Comparison of ENCODE assay signal across 29 cellular contexts in genomic region chr11:1075341-1075911, GRCh38. TPM values are rescaled to one million over a fixed set of nuclear protein-coding genes. Genes with fewer than 3 reads are reported as not detected.
DNase-seq lines count a peak whose midpoint lies in the region; ATAC-seq and TF ChIP-seq lines count a peak whose summit lies in the region.
"Had no signal": no experiment of that assay in that cellular context is flagged by ENCODE, and none has a peak within 500 bp of the region (broad histone marks: within the 10 kb centered on the region; RNA-seq: fewer than 3 reads in every experiment).

No MANE protein-coding gene starts in this region.

- CTCF ChIA-PET in activated naive CD4-positive, alpha-beta T cell treated with anti-CD3 and anti-CD28 coated beads, Interleukin-2, amount 10 ng/mL, durations not matched to agents 7 days and 5 days (lab: Charles Lee), result no interaction called here

- no peak overlapping the region for H3K4me3 Mint-ChIP-seq in activated naive CD4-positive, alpha-beta T cell treated with anti-CD3 and anti-CD28 coated beads, Interleukin-2, amount 10 ng/mL, durations not matched to agents 7 days and 5 days
- H3K4me3 Mint-ChIP-seq in chondrocyte (ENCODE audit: unreplicated experiment) (no peak overlapping the region), natural killer cell (no peak overlapping the region)
- H3K4me3 Mint-ChIP-seq: activated naive CD8-positive, alpha-beta T cell treated with anti-CD3 and anti-CD28 coated beads, Interleukin-2, amount 50 U/mL, for 24 hours; stimulated activated effector memory CD8-positive, alpha-beta T cell treated with anti-CD3 and anti-CD28 coated beads, Interleukin-12 subunit alpha, Interleukin-12 subunit beta, amount 100 ng/mL, for 72 hours had no signal

- no peak for ATAC-seq in natural killer cell
- ATAC-seq: activated naive CD8-positive, alpha-beta T cell treated with anti-CD3 and anti-CD28 coated beads, Interleukin-2, amount 50 U/mL, for 24 hours; body of pancreas; esophagus mucosa; foreskin keratinocyte; stimulated activated effector memory CD8-positive, alpha-beta T cell treated with anti-CD3 and anti-CD28 coated beads, Interleukin-12 subunit alpha, Interleukin-12 subunit beta, amount 100 ng/mL, for 72 hours had no signal

- intact Hi-C loops in natural killer cell (cut with micrococcal nuclease), result no loop called here
- intact Hi-C loops in transverse colon (cut with DNase I; ENCODE audit: low total_unique reads), result no loop called here
- intact Hi-C loops in prostate gland (cut with DNase I), result no loop called here

- no peaks in the 10 kb centered on the region for H3K4me1 Mint-ChIP-seq in activated naive CD4-positive, alpha-beta T cell treated with anti-CD3 and anti-CD28 coated beads, Interleukin-2, amount 10 ng/mL, durations not matched to agents 7 days and 5 days
- H3K4me1 Mint-ChIP-seq in chondrocyte (ENCODE audit: low read depth), result no peaks in the 10 kb centered on the region
- no peaks in the 10 kb centered on the region for H3K4me1 Mint-ChIP-seq in natural killer cell
- H3K4me1 Mint-ChIP-seq: activated naive CD8-positive, alpha-beta T cell treated with anti-CD3 and anti-CD28 coated beads, Interleukin-2, amount 50 U/mL, for 24 hours; stimulated activated effector memory CD8-positive, alpha-beta T cell treated with anti-CD3 and anti-CD28 coated beads, Interleukin-12 subunit alpha, Interleukin-12 subunit beta, amount 100 ng/mL, for 72 hours had no signal

- TF ChIP-seq POLR2A in transverse colon (IDR thresholded peaks at IDR 0.05), result no peak
- TF ChIP-seq POLR2A in prostate gland (IDR thresholded peaks at IDR 0.05), result no peak

- H3K9me3 ChIP-seq in transverse colon (no peaks in the 10 kb centered on the region), prostate gland (no peaks in the 10 kb centered on the region)
- H3K9me3 ChIP-seq: body of pancreas, neutrophil had no signal

- H3K27ac ChIP-seq in transverse colon, result peak overlapping the region; percentile 0 to 67 (median 60)
- no peak overlapping the region for H3K27ac ChIP-seq in prostate gland
- H3K27ac ChIP-seq: body of pancreas, foreskin keratinocyte, neutrophil, PC-9 had no signal

- H3K9me3 Mint-ChIP-seq in activated naive CD4-positive, alpha-beta T cell treated with anti-CD3 and anti-CD28 coated beads, Interleukin-2, amount 10 ng/mL, durations not matched to agents 7 days and 5 days, result no peaks in the 10 kb centered on the region
- H3K9me3 Mint-ChIP-seq in chondrocyte (ENCODE audit: low read depth), result no peaks in the 10 kb centered on the region
- H3K9me3 Mint-ChIP-seq in natural killer cell, result no peaks in the 10 kb centered on the region
- H3K9me3 Mint-ChIP-seq: activated naive CD8-positive, alpha-beta T cell treated with anti-CD3 and anti-CD28 coated beads, Interleukin-2, amount 50 U/mL, for 24 hours; stimulated activated effector memory CD8-positive, alpha-beta T cell treated with anti-CD3 and anti-CD28 coated beads, Interleukin-12 subunit alpha, Interleukin-12 subunit beta, amount 100 ng/mL, for 72 hours had no signal

- H3K27me3 ChIP-seq in transverse colon, result peaks cover 8% of the 10 kb centered on the region
- H3K27me3 ChIP-seq in prostate gland (replicated peaks; ENCODE audit: insufficient read depth), result no peaks in the 10 kb centered on the region
- H3K27me3 ChIP-seq: body of pancreas, foreskin keratinocyte, neutrophil had no signal

- DNase-seq in activated naive CD4-positive, alpha-beta T cell treated with anti-CD3 and anti-CD28 coated beads, Interleukin-2, amount 10 ng/mL, durations not matched to agents 7 days and 5 days, result peak; percentile 14
- DNase-seq in activated naive CD4-positive, alpha-beta T cell treated with anti-CD3 and anti-CD28 coated beads, Interleukin-2, amount 50 U/mL, for 16 hours, result no peak
- DNase-seq in chondrocyte (ENCODE audit: low spot score) (peak; percentile 84), natural killer cell (peak; percentile 9), transverse colon (no peak), prostate gland (ENCODE audit: low spot score) (no peak), SKM-1 (lab: John Stamatoyannopoulos, UW; ENCODE audit: unreplicated experiment) (no peak), kidney glomerular epithelial cell (lab: John Stamatoyannopoulos, UW) (no peak)
- DNase-seq: ACHN; activated naive CD8-positive, alpha-beta T cell treated with anti-CD3 and anti-CD28 coated beads, Interleukin-2, amount 50 U/mL, for 24 hours; DMS53; effector memory CD4-positive, alpha-beta T cell; foreskin keratinocyte; HCEC 1CT; Karpas-422; MV-4-11; NCI-H1694 treated with DMSO at 0.1 percent for 48 hours; NCI-H2171; NCI-H524; PC-9; SIG-M5; stimulated activated CD4-positive, alpha-beta T cell treated with anti-CD3 and anti-CD28 coated beads, Interleukin-2, amount 100 ng/mL, for 48 hours had no signal

- in situ Hi-C loops in transverse colon (cut with MboI; ENCODE audit: low pct_ligation_motif_present in 1 of 4, low pct_unique_long_range_greater_than_20kb in 1 of 4, low sequenced_read_pairs in 3 of 4), result no loop called here

- no peak for TF ChIP-seq EP300 in transverse colon (IDR thresholded peaks at IDR 0.05; ENCODE audit: low read depth)

- H3K36me3 ChIP-seq in transverse colon (no peaks in the 10 kb centered on the region), prostate gland (no peaks in the 10 kb centered on the region)
- H3K36me3 ChIP-seq: neutrophil had no signal

- no peaks in the 10 kb centered on the region for H3K36me3 Mint-ChIP-seq in activated naive CD4-positive, alpha-beta T cell treated with anti-CD3 and anti-CD28 coated beads, Interleukin-2, amount 10 ng/mL, durations not matched to agents 7 days and 5 days
- H3K36me3 Mint-ChIP-seq in chondrocyte (ENCODE audit: low read depth), result no peaks in the 10 kb centered on the region
- H3K36me3 Mint-ChIP-seq in natural killer cell, result no peaks in the 10 kb centered on the region
- H3K36me3 Mint-ChIP-seq: stimulated activated effector memory CD8-positive, alpha-beta T cell treated with anti-CD3 and anti-CD28 coated beads, Interleukin-12 subunit alpha, Interleukin-12 subunit beta, amount 100 ng/mL, for 72 hours had no signal

- no peak for TF ChIP-seq CTCF in chondrocyte (IDR thresholded peaks at IDR 0.05)
- TF ChIP-seq CTCF in natural killer cell (IDR thresholded peaks at IDR 0.05), result no peak
- no peak for TF ChIP-seq CTCF in transverse colon (IDR thresholded peaks at IDR 0.05)
- no peak for TF ChIP-seq CTCF in prostate gland (IDR thresholded peaks at IDR 0.05)

- no peaks in the 10 kb centered on the region for H3K27me3 Mint-ChIP-seq in activated naive CD4-positive, alpha-beta T cell treated with anti-CD3 and anti-CD28 coated beads, Interleukin-2, amount 10 ng/mL, durations not matched to agents 7 days and 5 days
- H3K27me3 Mint-ChIP-seq in chondrocyte (ENCODE audit: low read depth), result peaks cover 3% of the 10 kb centered on the region
- no peaks in the 10 kb centered on the region for H3K27me3 Mint-ChIP-seq in natural killer cell (ENCODE audit: low read depth in 2 of 2)

- H3K4me1 ChIP-seq in transverse colon (peaks cover 11 to 21% (median 17%) of the 10 kb centered on the region in 4 donors), prostate gland (replicated peaks) (peaks cover 4% of the 10 kb centered on the region)

- H3K4me3 ChIP-seq in transverse colon (peak overlapping the region in 3 of 4 donors; percentile 20 to 32 (median 29)), prostate gland (no peak overlapping the region)
- H3K4me3 ChIP-seq: body of pancreas, PC-9 had no signal

- 91 to 100% methylated on average over 2 to 28 of the region's 28 CpGs for WGBS in transverse colon (ENCODE audit: low coverage in 1 of 2), 2 donors
- 96% methylated on average over 28 of the region's 28 CpGs for WGBS in prostate gland

- no peak overlapping the region for H3K27ac Mint-ChIP-seq in activated naive CD4-positive, alpha-beta T cell treated with anti-CD3 and anti-CD28 coated beads, Interleukin-2, amount 10 ng/mL, durations not matched to agents 7 days and 5 days
- no peak overlapping the region for H3K27ac Mint-ChIP-seq in chondrocyte (ENCODE audit: unreplicated experiment)
- H3K27ac Mint-ChIP-seq in natural killer cell, result no peak overlapping the region
- H3K27ac Mint-ChIP-seq: activated naive CD8-positive, alpha-beta T cell treated with anti-CD3 and anti-CD28 coated beads, Interleukin-2, amount 50 U/mL, for 24 hours; stimulated activated effector memory CD8-positive, alpha-beta T cell treated with anti-CD3 and anti-CD28 coated beads, Interleukin-12 subunit alpha, Interleukin-12 subunit beta, amount 100 ng/mL, for 72 hours had no signal

RNA-seq across cellular contexts. Expression of gene MUC2, which starts 0.8 kb away (rescaled TPM):
- total RNA-seq in chondrocyte (not detected in 3 replicates), natural killer cell (not detected), transverse colon (100 to 1,000 TPM; 269 to 910 (median 671) TPM), prostate gland (under 1 TPM in 1 of 2 donors, not detected in 1; 0.11 TPM)
- total RNA-seq: foreskin keratinocyte, liver, mononuclear cell, renal cortical epithelial cell had no signal

RNA-seq across cellular contexts. Expression of gene MUC6, which starts 38.9 kb away (rescaled TPM):
- not detected in 3 replicates for total RNA-seq in chondrocyte
- not detected for total RNA-seq in natural killer cell
- not detected for total RNA-seq in transverse colon
- total RNA-seq in prostate gland, result 1 to 10 TPM in 1 of 2 donors, under 1 TPM in 1; 0.74 to 2.3 TPM
- total RNA-seq: esophagus mucosa, foreskin keratinocyte, renal cortical epithelial cell had no signal

Comparison
In these comparisons a context has a peak if more than half of its experiments do, and no peak if none do; other contexts are left out.
1. DNase-seq: peak in activated naive CD4-positive, alpha-beta T cell treated with anti-CD3 and anti-CD28 coated beads, Interleukin-2, amount 10 ng/mL, durations not matched to agents 7 days and 5 days (single experiment), chondrocyte (single experiment) and natural killer cell (single experiment); none in activated naive CD4-positive, alpha-beta T cell treated with anti-CD3 and anti-CD28 coated beads, Interleukin-2, amount 50 U/mL, for 16 hours (single experiment), transverse colon (single experiment), prostate gland (single experiment), SKM-1 (single experiment) and kidney glomerular epithelial cell (single experiment).
2. H3K27ac ChIP-seq: peak in transverse colon (4 of 4); none in prostate gland (0 of 2).
3. H3K4me3 ChIP-seq: peak in transverse colon (3 of 4); none in prostate gland (0 of 2).
4. RNA of gene MUC2, which starts 0.8 kb away (total RNA-seq): 269 to 910 TPM in transverse colon; 0.11 TPM in prostate gland, not detected in chondrocyte and not detected in natural killer cell; every median in the first group is over 100 times any median in the second.